ENCODE assay signal across 10 cellular contexts in the genomic region with DNA sequence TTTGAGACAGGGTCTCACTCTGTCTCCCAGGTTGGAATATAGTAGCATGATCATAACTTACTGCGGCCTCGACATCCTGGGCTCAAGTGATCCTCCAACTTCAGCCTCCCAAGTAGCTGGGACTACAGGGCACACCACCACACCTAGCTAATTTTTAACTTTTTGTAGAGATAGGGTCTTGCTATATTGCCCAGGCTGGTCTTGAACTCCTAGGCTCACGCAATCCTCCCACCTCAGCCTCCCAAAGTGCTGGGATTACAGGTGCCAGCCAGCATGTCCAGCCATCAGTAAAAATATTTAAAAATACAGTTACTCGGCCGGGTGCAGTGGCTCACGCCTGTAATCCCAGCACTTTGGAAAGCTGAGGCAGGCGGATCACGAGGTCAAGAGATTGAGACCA. TPM values are rescaled to one million over a fixed set of nuclear protein-coding genes. Genes with fewer than 3 reads are reported as not detected.
"Had no signal": no experiment of that assay in that cellular context is flagged by ENCODE, and none has a peak within 500 bp of the region (broad histone marks: within the 10 kb centered on the region; RNA-seq: fewer than 3 reads in every experiment).

No MANE protein-coding gene starts in this region.

RNA-seq across cellular contexts. Expression of gene TEX54, which starts 4.5 kb away (rescaled TPM):
- total RNA-seq: PC-3, PC-9, Peyer's patch, Right ventricle myocardium inferior, Right ventricle myocardium superior, RPMI7951, SJCRH30, SJSA1, SK-MEL-5 had no signal
- polyA plus RNA-seq: SK-N-SH had no signal
